26 cellular contexts compared by ENCODE assay signal in the genomic region with DNA sequence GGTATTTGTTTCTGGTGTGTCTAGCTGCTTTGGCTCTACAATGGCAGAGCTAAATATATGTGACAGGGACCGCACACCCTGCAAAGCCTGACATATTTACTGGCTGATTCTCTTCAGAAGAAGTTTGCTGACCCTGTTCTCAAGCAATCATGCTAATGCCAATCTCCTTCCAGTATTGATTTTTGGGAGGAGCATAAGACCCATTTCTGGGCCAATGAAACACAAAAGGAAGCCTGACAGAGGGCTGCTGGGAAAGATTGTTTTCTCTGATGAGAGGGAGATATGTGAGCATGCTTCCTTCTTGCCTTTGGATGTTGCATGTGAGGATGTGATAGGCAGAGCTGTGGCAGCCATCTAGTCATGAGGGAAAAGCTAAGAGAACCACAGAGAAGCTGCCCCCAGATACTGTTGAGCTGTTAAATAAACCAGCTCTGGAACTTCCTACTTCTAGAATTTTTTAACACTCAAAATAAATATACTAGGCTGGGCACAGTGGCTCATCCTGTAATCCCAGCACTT.
"Had no signal": no experiment of that assay in that cellular context is flagged by ENCODE, and none has a peak within 500 bp of the region (broad histone marks: within the 10 kb centered on the region; RNA-seq: fewer than 3 reads in every experiment).

No MANE protein-coding gene starts in this region.

- ATAC-seq: activated CD8-positive, alpha-beta memory T cell treated with anti-CD3 and anti-CD28 coated beads, Interleukin-2, amount 10 ng/mL, durations not matched to agents 7 days and 5 days; activated CD8-positive, alpha-beta T cell treated with anti-CD3 and anti-CD28 coated beads for 36 hours; foreskin keratinocyte; left lobe of liver; lower lobe of right lung; mucosa of descending colon; sciatic nerve; stimulated activated naive B cell treated with anti-CD40 and anti-IgM and Interleukin-4, amounts not matched to agents 10 μg/mL and 1 μg/mL and 100 μg/mL, for 72 hours had no signal

- DNase-seq: activated CD4-positive, alpha-beta T cell treated with anti-CD3 and anti-CD28 coated beads, Interleukin-2, amount 10 ng/mL, durations not matched to agents 7 days and 5 days; activated CD4-positive, CD25-positive, alpha-beta regulatory T cell treated with anti-CD3 and anti-CD28 coated beads, Interleukin-2, amount 50 U/mL, for 72 hours; activated CD8-positive, alpha-beta memory T cell treated with anti-CD3 and anti-CD28 coated beads, Interleukin-2, amount 10 ng/mL, durations not matched to agents 7 days and 5 days; activated CD8-positive, alpha-beta T cell treated with anti-CD3 and anti-CD28 coated beads for 36 hours; activated gamma-delta T cell treated with Interleukin-2 at 50 U/mL for 16 hours; anterior cingulate cortex; caudate nucleus; dermis blood vessel endothelial cell; effector CD8-positive, alpha-beta T cell; erythroblast; foreskin keratinocyte; kidney; lower lobe of right lung; mesendoderm; mucosa of descending colon; nephron progenitor cell; nucleus accumbens; small intestine; stimulated activated CD4-positive, alpha-beta T cell treated with anti-CD3 and anti-CD28 coated beads, Interleukin-2, amount 100 ng/mL, for 48 hours; stimulated activated CD8-positive, alpha-beta memory T cell treated with anti-CD3 and anti-CD28 coated beads, Interleukin-4, amount 100 ng/mL, for 48 hours; stimulated activated naive B cell treated with anti-CD40 and anti-IgM and Interleukin-4, amounts not matched to agents 10 μg/mL and 1 μg/mL and 100 μg/mL, for 72 hours; transverse colon; uterus; WERI-Rb-1 had no signal

- H3K4me3 ChIP-seq: lower lobe of right lung, mucosa of descending colon, transverse colon, uterus had no signal

- FAIRE-seq: kidney, small intestine had no signal
